ENCODE assay signal across 14 cellular contexts in genomic region chr12:104083769-104084475, GRCh38. TPM values are rescaled to one million over a fixed set of nuclear protein-coding genes. Genes with fewer than 3 reads are reported as not detected.
DNase-seq lines count a peak whose midpoint lies in the region; ATAC-seq lines count a peak whose summit lies in the region.
"Had no signal": no experiment of that assay in that cellular context is flagged by ENCODE, and none has a peak within 500 bp of the region (broad histone marks: within the 10 kb centered on the region; RNA-seq: fewer than 3 reads in every experiment).

No MANE protein-coding gene starts in this region.

- peaks cover 76% of the 10 kb centered on the region for H3K36me3 ChIP-seq in GM23248 (ENCODE audit: low read depth)

- DNase-seq in stimulated activated CD4-positive, alpha-beta T cell treated with anti-CD3 and anti-CD28 coated beads, Interleukin-15, amount 100 ng/mL, for 24 hours: peak; percentile 68
- DNase-seq in GM23248 (no peak), LoVo (ENCODE audit: low spot score) (no peak), left cardiac atrium (no peak)
- DNase-seq: cortex of kidney, glutamatergic neuron, mesenchymal stem cell, NCI-H510A, right lobe of liver had no signal

- H3K27ac ChIP-seq in GM23248: no peak overlapping the region
- H3K27ac ChIP-seq: right lobe of liver, SK-N-MC had no signal

- no peaks in the 10 kb centered on the region for H3F3A ChIP-seq in GM23248 (ENCODE audit: insufficient read depth)

- no peak overlapping the region for H3K4me3 ChIP-seq in GM23248
- H3K4me3 ChIP-seq: right lobe of liver, SK-N-MC had no signal

- peaks cover 28% of the 10 kb centered on the region for H3K79me2 ChIP-seq in GM23248 (ENCODE audit: insufficient read depth)

- H3K9me3 ChIP-seq in GM23248 (ENCODE audit: low read depth): no peaks in the 10 kb centered on the region
- H3K9me3 ChIP-seq: right lobe of liver had no signal

- no peaks in the 10 kb centered on the region for H3K4me1 ChIP-seq in GM23248 (ENCODE audit: insufficient read depth)
- H3K4me1 ChIP-seq: right lobe of liver had no signal

- no peak overlapping the region for H3K4me2 ChIP-seq in GM23248 (ENCODE audit: unreplicated experiment)

- ATAC-seq in GM18508 (IDR thresholded peaks at IDR 0.05; ENCODE audit: insufficient read depth, unreplicated experiment) (peak; percentile 81), GM21390 (IDR thresholded peaks at IDR 0.05; ENCODE audit: unreplicated experiment) (peak; percentile 94), HG03342 (IDR thresholded peaks at IDR 0.05; ENCODE audit: unreplicated experiment) (peak; percentile 82), GM19328 (IDR thresholded peaks at IDR 0.05; ENCODE audit: unreplicated experiment) (no peak), left cardiac atrium (no peak)
- ATAC-seq: right lobe of liver had no signal

- intact Hi-C loops in left cardiac atrium (cut with DNase I): no loop called here

- H3K9me2 ChIP-seq in GM23248 (ENCODE audit: insufficient read depth): no peaks in the 10 kb centered on the region

- WGBS in GM23248 (ENCODE audit: low coverage in 1 of 2, low lambda C conversion rate in 2 of 2, missing lambda C conversion rate in 2 of 2), 2 experiments: 97 to 98% methylated on average over 8 of the region's 8 CpGs

- no peak overlapping the region for H2AFZ ChIP-seq in GM23248

- H4K20me1 ChIP-seq in GM23248 (ENCODE audit: insufficient read depth): no peaks in the 10 kb centered on the region

- in situ Hi-C loops in GM23248 (cut with MboI): no loop called here

- H3K27me3 ChIP-seq in GM23248 (replicated peaks; ENCODE audit: insufficient read depth): no peaks in the 10 kb centered on the region
- H3K27me3 ChIP-seq: right lobe of liver had no signal

- no peak overlapping the region for H3K9ac ChIP-seq in GM23248

RNA-seq across cellular contexts. Expression of gene HCFC2, which starts 19.6 kb away (rescaled TPM):
- total RNA-seq in GM23248 (2014; rRNA removed; shearing (Covaris generic)): 24.0 and 26.8 TPM in 2 replicates
- 16.6 and 16.9 TPM in 2 replicates for polyA plus RNA-seq in GM23248 (2016; fragmentation: Nextera tagmentation; extraction: Ambion mirVana)
- 10 to 100 TPM in 1 of 2 donors, 1 to 10 TPM in 1; 9.2 to 10.2 TPM for total RNA-seq in left cardiac atrium

RNA-seq across cellular contexts. Expression of gene GLT8D2, which starts 33.9 kb away (rescaled TPM):
- 58.6 and 63.2 TPM in 2 replicates for total RNA-seq in GM23248 (2014; rRNA removed; shearing (Covaris generic))
- polyA plus RNA-seq in GM23248 (2016; fragmentation: Nextera tagmentation; extraction: Ambion mirVana): 94.5 and 99.2 TPM in 2 replicates
- 10 to 100 TPM in 1 of 2 donors, 1 to 10 TPM in 1; 7.5 to 12.8 TPM for total RNA-seq in left cardiac atrium

RNA-seq across cellular contexts. Expression of gene NFYB, which starts 54.1 kb away (rescaled TPM):
- 31.5 and 42.2 TPM in 2 replicates for total RNA-seq in GM23248 (2014; rRNA removed; shearing (Covaris generic))
- polyA plus RNA-seq in GM23248 (2016; fragmentation: Nextera tagmentation; extraction: Ambion mirVana): 35.0 and 37.1 TPM in 2 replicates
- 10 to 100 TPM; 30.3 to 33.9 TPM for total RNA-seq in left cardiac atrium

Comparison
In these comparisons a context has a peak if more than half of its experiments do, and no peak if none do; other contexts are left out.
1. ATAC-seq: peak in GM18508 (single experiment), GM21390 (single experiment) and HG03342 (single experiment); none in GM19328 (single experiment) and left cardiac atrium (0 of 2).